Comparison of ENCODE assay signal across 11 cellular contexts in genomic region chr5:54738118-54738972, GRCh38.
DNase-seq lines count a peak whose midpoint lies in the region; TF ChIP-seq lines count a peak whose summit lies in the region.
"Had no signal": no experiment of that assay in that cellular context is flagged by ENCODE, and none has a peak within 500 bp of the region (broad histone marks: within the 10 kb centered on the region; RNA-seq: fewer than 3 reads in every experiment).

No MANE protein-coding gene starts in this region.

- H3K27ac Mint-ChIP-seq in activated naive CD4-positive, alpha-beta T cell treated with anti-CD3 and anti-CD28 coated beads for 36 hours, result no peak overlapping the region
- H3K27ac Mint-ChIP-seq: CD4-positive, alpha-beta T cell had no signal

- H3K4me1 ChIP-seq in A673 (ENCODE audit: insufficient read depth, low read length, poor library complexity, severe bottlenecking), result peaks cover 27% of the 10 kb centered on the region

- in situ Hi-C loops in KBM-7 (cut with MboI; ENCODE audit: low pct_unique_long_range_greater_than_20kb, low sequenced_read_pairs), result no loop called here

- no peaks in the 10 kb centered on the region for H3K27me3 Mint-ChIP-seq in activated naive CD4-positive, alpha-beta T cell treated with anti-CD3 and anti-CD28 coated beads for 36 hours (ENCODE audit: low read depth)
- H3K27me3 Mint-ChIP-seq: CD4-positive, alpha-beta T cell had no signal

- H3K4me3 ChIP-seq in A673 (ENCODE audit: low read depth, low read length, poor library complexity, severe bottlenecking) (no peak overlapping the region), cardiac fibroblast (replicated peaks in 1 of 2; ENCODE audit: low read depth in 2 of 2, low read length in 2 of 2) (no peak overlapping the region)

- no TSS peak for BruUV-seq in A673 (replicated peaks; lab: Mats Ljungman, UMichigan)

- no peaks in the 10 kb centered on the region for H3K9me3 ChIP-seq in A673 (ENCODE audit: low read depth, low read length, poor library complexity, severe bottlenecking)

- no peak for TF ChIP-seq CTCF in A673 (conservative IDR thresholded peaks at IDR 0.05; ENCODE audit: low read depth, low read length)
- TF ChIP-seq CTCF in cardiac fibroblast (IDR thresholded peaks at IDR 0.05; ENCODE audit: low read depth, low read length), result no peak

- CTCF ChIA-PET in A673 (lab: Charles Lee), result no interaction called here
- CTCF ChIA-PET in activated naive CD4-positive, alpha-beta T cell treated with anti-CD3 and anti-CD28 coated beads for 36 hours (lab: Charles Lee), result no interaction called here

- no peaks in the 10 kb centered on the region for H3K36me3 Mint-ChIP-seq in activated naive CD4-positive, alpha-beta T cell treated with anti-CD3 and anti-CD28 coated beads for 36 hours (ENCODE audit: low read depth)

- no peak for DNase-seq in A673 (ENCODE audit: low spot score)
- peak; percentile 13 for DNase-seq in KBM-7
- DNase-seq in cardiac fibroblast (ENCODE audit: low read depth in 2 of 2), result peak; percentile 51 to 68
- peak; percentile 63 to 67 for DNase-seq in lung microvascular endothelial cell (ENCODE audit: low read depth in 2 of 2)
- DNase-seq in activated effector memory CD4-positive, alpha-beta T cell treated with Interleukin-2 at 50 U/mL for 16 hours, result no peak
- DNase-seq in GF-D8 (lab: John Stamatoyannopoulos, UW), result no peak
- DNase-seq in activated naive CD4-positive, alpha-beta T cell treated with anti-CD3 and anti-CD28 coated beads for 36 hours, result no peak
- no peak for DNase-seq in NCI-H2196 treated with DMSO at 0.1 percent for 48 hours (lab: John Stamatoyannopoulos, UW; ENCODE audit: unreplicated experiment)
- DNase-seq: activated CD8-positive, alpha-beta memory T cell treated with anti-CD3 and anti-CD28 coated beads, Interleukin-2, amount 50 U/mL, for 4 hours; CD4-positive, alpha-beta T cell; effector memory CD4-positive, alpha-beta T cell had no signal

- no peaks in the 10 kb centered on the region for H3K9me3 Mint-ChIP-seq in activated naive CD4-positive, alpha-beta T cell treated with anti-CD3 and anti-CD28 coated beads for 36 hours
- H3K9me3 Mint-ChIP-seq: CD4-positive, alpha-beta T cell had no signal

- intact Hi-C loops in A673 (cut with micrococcal nuclease; ENCODE audit: unreplicated experiment), result no loop called here
- intact Hi-C loops in activated naive CD4-positive, alpha-beta T cell treated with anti-CD3 and anti-CD28 coated beads for 36 hours (cut with micrococcal nuclease), result no loop called here

- H3K27ac ChIP-seq in A673 (ENCODE audit: low read depth, low read length, poor library complexity, severe bottlenecking), result peak overlapping the region; percentile 37

- peaks cover 4% of the 10 kb centered on the region for H3K4me1 Mint-ChIP-seq in activated naive CD4-positive, alpha-beta T cell treated with anti-CD3 and anti-CD28 coated beads for 36 hours (ENCODE audit: low read depth)

- H3K27me3 ChIP-seq in A673 (replicated peaks; ENCODE audit: insufficient read depth, low read depth, low read length, poor library complexity), result no peaks in the 10 kb centered on the region

- no peaks in the 10 kb centered on the region for H3K36me3 ChIP-seq in A673 (ENCODE audit: insufficient read depth, low read length, poor library complexity, severe bottlenecking)

- POLR2A ChIA-PET in A673 (lab: Charles Lee; ENCODE audit: low non-redundant PET), result no interaction called here

- H3K4me3 Mint-ChIP-seq in activated naive CD4-positive, alpha-beta T cell treated with anti-CD3 and anti-CD28 coated beads for 36 hours, result no peak overlapping the region
- H3K4me3 Mint-ChIP-seq: CD4-positive, alpha-beta T cell had no signal

Comparison
In these comparisons a context has a peak if more than half of its experiments do, and no peak if none do; other contexts are left out.
1. DNase-seq: peak in KBM-7 (single experiment), cardiac fibroblast (2 of 2) and lung microvascular endothelial cell (2 of 2); none in A673 (single experiment), activated effector memory CD4-positive, alpha-beta T cell treated with Interleukin-2 at 50 U/mL for 16 hours (single experiment), GF-D8 (single experiment), activated naive CD4-positive, alpha-beta T cell treated with anti-CD3 and anti-CD28 coated beads for 36 hours (single experiment) and NCI-H2196 treated with DMSO at 0.1 percent for 48 hours (single experiment).